In the genomic region with DNA sequence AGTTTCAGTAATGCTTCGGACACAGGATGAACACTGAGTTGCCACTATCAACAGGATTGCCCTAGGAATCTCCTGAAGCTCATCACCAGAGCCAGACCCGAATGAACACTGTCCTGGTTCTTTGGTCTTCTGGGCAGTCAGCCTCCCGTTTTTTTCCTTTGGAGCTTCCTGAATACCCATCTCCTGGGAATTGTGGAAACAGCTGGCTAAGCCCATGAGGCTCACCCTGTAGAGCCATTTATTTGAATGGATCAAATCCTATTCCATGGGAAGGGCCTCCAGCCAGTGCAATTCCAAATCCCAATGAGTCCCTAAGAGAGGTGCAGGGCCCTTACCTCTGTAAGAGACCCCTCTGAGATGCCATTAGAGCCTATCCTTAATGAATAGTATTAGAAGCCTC, we compare ENCODE assay signal across 10 cellular contexts. TPM values are rescaled to one million over a fixed set of nuclear protein-coding genes. Genes with fewer than 3 reads are reported as not detected.
DNase-seq lines count a peak whose midpoint lies in the region; TF ChIP-seq lines count a peak whose summit lies in the region.
"Had no signal": no experiment of that assay in that cellular context is flagged by ENCODE, and none has a peak within 500 bp of the region (broad histone marks: within the 10 kb centered on the region; RNA-seq: fewer than 3 reads in every experiment).

No MANE protein-coding gene starts in this region.

- no peak for TF ChIP-seq POLR2A in spleen (IDR thresholded peaks at IDR 0.05)

- no peak for TF ChIP-seq CTCF in dorsolateral prefrontal cortex (IDR thresholded peaks at IDR 0.05 in 54 of 56, conservative IDR thresholded peaks at IDR 0.05 in 2 of 56; ENCODE audit: low read depth in 1 of 56, partially characterized antibody in 56 of 56)
- no peak for TF ChIP-seq CTCF in spleen (IDR thresholded peaks at IDR 0.05 in 8 of 11, conservative IDR thresholded peaks at IDR 0.05 in 3 of 11)

- H3K4me3 ChIP-seq in dorsolateral prefrontal cortex: peak overlapping the region in 2 of 59 donors; percentile 3 to 8
- peak overlapping the region in 1 of 8 donors; percentile 14 for H3K4me3 ChIP-seq in spleen
- H3K4me3 ChIP-seq in MG63: no peak overlapping the region

- 66 to 78% (median 77%) methylated on average over 3 of the region's 3 CpGs for WGBS in spleen, 5 donors

- intact Hi-C loops in dorsolateral prefrontal cortex (cut with DNase I) (no loop called here), spleen (cut with DNase I; ENCODE audit: low total_unique reads) (no loop called here)

- peak; percentile 43 for DNase-seq in activated CD8-positive, alpha-beta memory T cell treated with anti-CD3 and anti-CD28 coated beads for 24 hours
- DNase-seq in activated CD8-positive, alpha-beta memory T cell treated with anti-CD3 and anti-CD28 coated beads, Interleukin-2, amount 50 U/mL, for 4 hours: no peak
- DNase-seq in NCI-H69 (lab: John Stamatoyannopoulos, UW) (peak; percentile 18), dorsolateral prefrontal cortex (no peak), spleen (no peak), cortex of kidney (lab: John Stamatoyannopoulos, UW) (no peak), MG63 (no peak), NCI-H2196 (lab: John Stamatoyannopoulos, UW; ENCODE audit: unreplicated experiment) (no peak)
- DNase-seq: DMS53, T-helper 9 cell had no signal

- H3K27me3 ChIP-seq in dorsolateral prefrontal cortex: peaks cover 0 to 14% (median 0%) of the 10 kb centered on the region in 45 donors
- no peaks in the 10 kb centered on the region for H3K27me3 ChIP-seq in spleen (replicated peaks in 1 of 7)
- no peaks in the 10 kb centered on the region for H3K27me3 ChIP-seq in MG63

- peak overlapping the region in 42 of 59 donors; percentile 3 to 94 (median 55) for H3K27ac ChIP-seq in dorsolateral prefrontal cortex
- H3K27ac ChIP-seq in spleen: peak overlapping the region in 5 of 8 donors; percentile 36 to 100 (median 93)

- H3K36me3 ChIP-seq in spleen (peaks cover 0 to 77% (median 20%) of the 10 kb centered on the region in 6 donors), MG63 (no peaks in the 10 kb centered on the region)

- H3K4me1 ChIP-seq in spleen: peaks cover 51 to 100% (median 83%) of the 10 kb centered on the region in 6 donors

- no peaks in the 10 kb centered on the region for H3K9me3 ChIP-seq in spleen
- no peaks in the 10 kb centered on the region for H3K9me3 ChIP-seq in MG63

RNA-seq across cellular contexts. Expression of a gene that starts 5.9 kb away (rescaled TPM):
- total RNA-seq in dorsolateral prefrontal cortex: 10 to 100 TPM in 19 of 120 experiments, 1 to 10 TPM in 101; 4.1 to 14.4 (median 8.1) TPM
- 100 to 1,000 TPM in 5 of 7 donors, 10 to 100 TPM in 2; 91.9 to 144 (median 124) TPM for total RNA-seq in spleen
- polyA plus RNA-seq in spleen: 100 to 1,000 TPM in 1 of 3 donors, 10 to 100 TPM in 2; 58.9 to 103 (median 87.2) TPM
- not detected in 2 replicates for total RNA-seq in MG63 (2014; rRNA removed; shearing (Covaris generic); ENCODE audit: low replicate concordance)

Comparison
In these comparisons a context has a peak if more than half of its experiments do, and no peak if none do; other contexts are left out.
1. DNase-seq: peak in activated CD8-positive, alpha-beta memory T cell treated with anti-CD3 and anti-CD28 coated beads for 24 hours (single experiment) and NCI-H69 (single experiment); none in activated CD8-positive, alpha-beta memory T cell treated with anti-CD3 and anti-CD28 coated beads, Interleukin-2, amount 50 U/mL, for 4 hours (single experiment), dorsolateral prefrontal cortex (0 of 10), spleen (single experiment), cortex of kidney (single experiment), MG63 (single experiment) and NCI-H2196 (single experiment).
2. RNA of a gene that starts 5.9 kb away (total RNA-seq): 91.9 to 144 TPM in spleen; 4.1 to 14.4 TPM in dorsolateral prefrontal cortex and not detected in MG63; every median in the first group is over 4 times any median in the second.